In the genomic region with DNA sequence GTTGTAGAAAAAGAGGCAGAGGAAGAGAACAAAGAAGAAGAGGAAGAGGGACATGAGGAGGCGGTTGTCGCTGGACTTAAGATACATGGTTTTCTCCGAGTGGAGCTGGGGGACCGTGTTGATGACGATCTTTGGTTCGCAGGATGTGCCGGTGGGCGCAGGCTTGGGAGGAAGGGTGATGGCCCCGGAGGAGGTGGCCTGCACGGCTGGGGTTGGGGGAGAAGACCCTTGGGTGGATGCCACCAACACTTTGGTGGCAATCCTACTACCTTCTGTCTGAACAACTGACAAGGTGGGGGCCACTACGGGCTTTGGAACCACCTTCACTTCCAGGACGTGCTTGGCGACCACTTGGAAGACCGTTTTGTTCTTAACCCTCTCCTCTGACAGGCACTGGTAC, we compare ENCODE assay signal across 20 cellular contexts.
DNase-seq lines count a peak whose midpoint lies in the region; ATAC-seq lines count a peak whose summit lies in the region.
"Had no signal": no experiment of that assay in that cellular context is flagged by ENCODE, and none has a peak within 500 bp of the region (broad histone marks: within the 10 kb centered on the region; RNA-seq: fewer than 3 reads in every experiment).

No MANE protein-coding gene starts in this region.

- peaks cover 76% of the 10 kb centered on the region for H3K36me3 ChIP-seq in CD4-positive, alpha-beta memory T cell (ENCODE audit: insufficient read depth, low read length)

- no peaks in the 10 kb centered on the region for H3K27me3 ChIP-seq in CD4-positive, alpha-beta memory T cell (ENCODE audit: insufficient read depth, low read length)
- H3K27me3 ChIP-seq: left lung, tibial artery had no signal

- intact Hi-C loops in CD4-positive, alpha-beta memory T cell (cut with micrococcal nuclease), result loop anchor here (1.0 to 5.0 kb wide), 3 partner anchors 38 to 170 kb away; partner anchors contain the start of gene SECISBP2
- intact Hi-C loops in activated T-helper 1 cell treated with anti-CD3 and anti-CD28 coated beads, Interleukin-12 subunit alpha, Interleukin-12 subunit beta, Interleukin-2, Interleukin-4 antibody, amounts not matched to agents 30 ng/mL and 10 ng/mL and 1 ng/mL, durations not matched to agents 14 hours and 24 hours and 36 hours (cut with micrococcal nuclease), result no loop called here

- H3K4me1 Mint-ChIP-seq in T-helper 1 cell treated with Interleukin-12 subunit alpha and Interleukin-12 subunit beta and Interleukin-4 antibody, amounts not matched to agents 30 μg/mL and 1 μg/mL, for 36 hours (ENCODE audit: low read depth), result peaks cover 50% of the 10 kb centered on the region
- H3K4me1 Mint-ChIP-seq in CD4-positive, alpha-beta memory T cell, result peaks cover 32 to 74% (median 48%) of the 10 kb centered on the region in 4 donors
- peaks cover 69% of the 10 kb centered on the region for H3K4me1 Mint-ChIP-seq in activated T-helper 1 cell treated with anti-CD3 and anti-CD28 coated beads, Interleukin-12 subunit alpha, Interleukin-12 subunit beta, Interleukin-2, Interleukin-4 antibody, amounts not matched to agents 30 ng/mL and 10 ng/mL and 1 ng/mL, durations not matched to agents 14 hours and 24 hours and 36 hours (ENCODE audit: low read depth)
- peaks cover 38 to 78% (median 69%) of the 10 kb centered on the region in 4 donors for H3K4me1 Mint-ChIP-seq in naive thymus-derived CD8-positive, alpha-beta T cell

- H3K27ac ChIP-seq in CD4-positive, alpha-beta memory T cell (ENCODE audit: low read depth, low read length), result no peak overlapping the region
- H3K27ac ChIP-seq: 22Rv1, epithelial cell of prostate, prostate gland, tibial artery had no signal

- H3K4me3 Mint-ChIP-seq in T-helper 1 cell treated with Interleukin-12 subunit alpha and Interleukin-12 subunit beta and Interleukin-4 antibody, amounts not matched to agents 30 μg/mL and 1 μg/mL, for 36 hours, result peak overlapping the region; percentile 35
- H3K4me3 Mint-ChIP-seq in CD4-positive, alpha-beta memory T cell, result no peak overlapping the region
- H3K4me3 Mint-ChIP-seq in activated T-helper 1 cell treated with anti-CD3 and anti-CD28 coated beads, Interleukin-12 subunit alpha, Interleukin-12 subunit beta, Interleukin-2, Interleukin-4 antibody, amounts not matched to agents 30 ng/mL and 10 ng/mL and 1 ng/mL, durations not matched to agents 14 hours and 24 hours and 36 hours, result no peak overlapping the region
- no peak overlapping the region for H3K4me3 Mint-ChIP-seq in naive thymus-derived CD8-positive, alpha-beta T cell
- H3K4me3 Mint-ChIP-seq: mesothelial cell of epicardium, neural crest cell had no signal

- peaks cover 27% of the 10 kb centered on the region for H3K4me1 ChIP-seq in CD4-positive, alpha-beta memory T cell (ENCODE audit: insufficient read depth, low read length)
- H3K4me1 ChIP-seq: prostate gland, tibial artery had no signal

- POLR2A ChIA-PET in CD4-positive, alpha-beta memory T cell (lab: Charles Lee; ENCODE audit: partially characterized antibody), result no interaction called here
- POLR2A ChIA-PET in naive thymus-derived CD8-positive, alpha-beta T cell (lab: Charles Lee), result no interaction called here

- H3K9me3 Mint-ChIP-seq in T-helper 1 cell treated with Interleukin-12 subunit alpha and Interleukin-12 subunit beta and Interleukin-4 antibody, amounts not matched to agents 30 μg/mL and 1 μg/mL, for 36 hours, result no peaks in the 10 kb centered on the region
- peaks cover 0 to 5% (median 0%) of the 10 kb centered on the region in 8 donors for H3K9me3 Mint-ChIP-seq in CD4-positive, alpha-beta memory T cell
- H3K9me3 Mint-ChIP-seq in activated T-helper 1 cell treated with anti-CD3 and anti-CD28 coated beads, Interleukin-12 subunit alpha, Interleukin-12 subunit beta, Interleukin-2, Interleukin-4 antibody, amounts not matched to agents 30 ng/mL and 10 ng/mL and 1 ng/mL, durations not matched to agents 14 hours and 24 hours and 36 hours, result no peaks in the 10 kb centered on the region
- H3K9me3 Mint-ChIP-seq in naive thymus-derived CD8-positive, alpha-beta T cell, result no peaks in the 10 kb centered on the region
- H3K9me3 Mint-ChIP-seq: mesothelial cell of epicardium, neural crest cell had no signal

- ATAC-seq in naive thymus-derived CD8-positive, alpha-beta T cell, result no peak
- ATAC-seq: left lung had no signal

- H3K27me3 Mint-ChIP-seq in T-helper 1 cell treated with Interleukin-12 subunit alpha and Interleukin-12 subunit beta and Interleukin-4 antibody, amounts not matched to agents 30 μg/mL and 1 μg/mL, for 36 hours (ENCODE audit: low read depth), result no peaks in the 10 kb centered on the region
- no peaks in the 10 kb centered on the region for H3K27me3 Mint-ChIP-seq in CD4-positive, alpha-beta memory T cell
- no peaks in the 10 kb centered on the region for H3K27me3 Mint-ChIP-seq in activated T-helper 1 cell treated with anti-CD3 and anti-CD28 coated beads, Interleukin-12 subunit alpha, Interleukin-12 subunit beta, Interleukin-2, Interleukin-4 antibody, amounts not matched to agents 30 ng/mL and 10 ng/mL and 1 ng/mL, durations not matched to agents 14 hours and 24 hours and 36 hours (ENCODE audit: insufficient read depth)
- no peaks in the 10 kb centered on the region for H3K27me3 Mint-ChIP-seq in naive thymus-derived CD8-positive, alpha-beta T cell

- H3K4me3 ChIP-seq in CD4-positive, alpha-beta memory T cell (ENCODE audit: low read length in 2 of 2), result no peak overlapping the region
- H3K4me3 ChIP-seq: left lung, prostate gland, tibial artery had no signal

- H3K27ac Mint-ChIP-seq in T-helper 1 cell treated with Interleukin-12 subunit alpha and Interleukin-12 subunit beta and Interleukin-4 antibody, amounts not matched to agents 30 μg/mL and 1 μg/mL, for 36 hours, result peak overlapping the region; percentile 67
- peak overlapping the region; percentile 55 to 89 (median 77) for H3K27ac Mint-ChIP-seq in CD4-positive, alpha-beta memory T cell
- H3K27ac Mint-ChIP-seq in activated T-helper 1 cell treated with anti-CD3 and anti-CD28 coated beads, Interleukin-12 subunit alpha, Interleukin-12 subunit beta, Interleukin-2, Interleukin-4 antibody, amounts not matched to agents 30 ng/mL and 10 ng/mL and 1 ng/mL, durations not matched to agents 14 hours and 24 hours and 36 hours, result peak overlapping the region; percentile 64
- peak overlapping the region; percentile 53 to 95 (median 85) for H3K27ac Mint-ChIP-seq in naive thymus-derived CD8-positive, alpha-beta T cell
- H3K27ac Mint-ChIP-seq: mesothelial cell of epicardium had no signal

- no peaks in the 10 kb centered on the region for H3K9me3 ChIP-seq in CD4-positive, alpha-beta memory T cell (ENCODE audit: control insufficient read depth in 1 of 2, low read length in 2 of 2)
- H3K9me3 ChIP-seq: left lung, prostate gland, tibial artery had no signal

- peaks cover 64% of the 10 kb centered on the region for H3K36me3 Mint-ChIP-seq in T-helper 1 cell treated with Interleukin-12 subunit alpha and Interleukin-12 subunit beta and Interleukin-4 antibody, amounts not matched to agents 30 μg/mL and 1 μg/mL, for 36 hours (ENCODE audit: low read depth)
- peaks cover 64 to 70% of the 10 kb centered on the region in 2 donors for H3K36me3 Mint-ChIP-seq in CD4-positive, alpha-beta memory T cell
- H3K36me3 Mint-ChIP-seq in activated T-helper 1 cell treated with anti-CD3 and anti-CD28 coated beads, Interleukin-12 subunit alpha, Interleukin-12 subunit beta, Interleukin-2, Interleukin-4 antibody, amounts not matched to agents 30 ng/mL and 10 ng/mL and 1 ng/mL, durations not matched to agents 14 hours and 24 hours and 36 hours (ENCODE audit: low read depth), result peaks cover 73% of the 10 kb centered on the region
- H3K36me3 Mint-ChIP-seq in naive thymus-derived CD8-positive, alpha-beta T cell, result peaks cover 4 to 74% (median 29%) of the 10 kb centered on the region in 3 donors

- CTCF ChIA-PET in CD4-positive, alpha-beta memory T cell (lab: Charles Lee; ENCODE audit: partially characterized antibody), result interaction anchor here (1.8 kb wide), 1 partner anchor 170 kb away, joined by 11 read pairs; no protein-coding TSS in a partner anchor

- DNase-seq in T-helper 1 cell, result no peak
- DNase-seq in CD4-positive, alpha-beta memory T cell, result no peak
- no peak for DNase-seq in activated T-helper 1 cell treated with anti-CD3 and anti-CD28 coated beads, Interleukin-12 subunit alpha, Interleukin-12 subunit beta, Interleukin-2, Interleukin-4 antibody, amounts not matched to agents 30 ng/mL and 10 ng/mL and 1 ng/mL, durations not matched to agents 14 hours and 24 hours and 36 hours (ENCODE audit: low spot score)
- DNase-seq in naive thymus-derived CD8-positive, alpha-beta T cell, result no peak
- DNase-seq in stimulated activated CD4-positive, alpha-beta T cell treated with anti-CD3 and anti-CD28 coated beads, Interleukin-15, amount 100 ng/mL, for 24 hours, result no peak
- DNase-seq in GM19240 (ENCODE audit: insufficient read length, low spot score), result no peak
- DNase-seq in NCI-H1092 treated with DMSO at 0.1 percent for 48 hours (lab: John Stamatoyannopoulos, UW), result no peak
- DNase-seq: activated gamma-delta T cell treated with Interleukin-2 at 50 U/mL for 16 hours, Kasumi-1, left lung, NCI-H2029, NCI-H345, NCI-H82, tibial artery had no signal
